9 cellular contexts compared by ENCODE assay signal in genomic region chr7:44038961-44039558, GRCh38. TPM values are rescaled to one million over a fixed set of nuclear protein-coding genes. Genes with fewer than 3 reads are reported as not detected.
DNase-seq lines count a peak whose midpoint lies in the region; ATAC-seq, FAIRE-seq and TF ChIP-seq lines count a peak whose summit lies in the region.
"Not testable (repeated sequence)": the region's sequence is repeated elsewhere in the genome, so short reads cannot be mapped to it uniquely, and the experiment has no call there.
"Had no signal": no experiment of that assay in that cellular context is flagged by ENCODE, and none has a peak within 500 bp of the region (broad histone marks: within the 10 kb centered on the region; RNA-seq: fewer than 3 reads in every experiment).

No MANE protein-coding gene starts in this region.

- H3K9ac ChIP-seq in KMS-11; mucosa of rectum (ENCODE audit: low read depth in 1 of 2, low read length in 2 of 2): not testable (repeated sequence)

- H3K27me3 ChIP-seq in KMS-11 (ENCODE audit: insufficient read depth, low read depth); mucosa of rectum (ENCODE audit: control insufficient read depth in 2 of 2, insufficient read depth in 2 of 2, low read length in 2 of 2): not testable (repeated sequence)

- not testable (repeated sequence) for TF ChIP-seq CTCF in D721Med (IDR thresholded peaks at IDR 0.05; ENCODE audit: insufficient read depth, missing control alignments); KMS-11 (conservative IDR thresholded peaks at IDR 0.05; ENCODE audit: low read depth, low read length)

- H3K79me2 ChIP-seq in KMS-11 (ENCODE audit: insufficient read depth, low read depth), result not testable (repeated sequence)

- not testable (repeated sequence) for H3K9me3 ChIP-seq in mucosa of rectum (ENCODE audit: control insufficient read depth in 2 of 2, low read length in 2 of 2)

- peak overlapping the region; percentile 41; the same call in 1 of the 2 replicates for H3K4me2 ChIP-seq in KMS-11

- H3K27ac ChIP-seq in KMS-11, result not testable (repeated sequence)
- H3K27ac ChIP-seq in mucosa of rectum (ENCODE audit: low read depth in 2 of 2, low read length in 2 of 2), result peak overlapping the region; percentile 52 to 79

- FAIRE-seq in D721Med (lab: Jason Lieb, UNC), result not testable (repeated sequence)

- H3K4me1 ChIP-seq in KMS-11 (ENCODE audit: low read depth, poor library complexity, severe bottlenecking); mucosa of rectum (ENCODE audit: control insufficient read depth in 2 of 2, insufficient read depth in 2 of 2, low read length in 2 of 2): not testable (repeated sequence)

- H3K36me3 ChIP-seq in KMS-11 (ENCODE audit: insufficient read depth); mucosa of rectum (ENCODE audit: control insufficient read depth in 2 of 2, insufficient read depth in 2 of 2, low read length in 2 of 2): not testable (repeated sequence)

- H4K20me1 ChIP-seq in KMS-11 (ENCODE audit: insufficient read depth), result not testable (repeated sequence)

- peak; percentile 70 for DNase-seq in D721Med (ENCODE audit: insufficient read length, low spot score)
- peak; percentile 95 for DNase-seq in RPMI8226
- DNase-seq in activated T-helper 1 cell treated with anti-CD3 and anti-CD28 coated beads, Interleukin-2, amount 50 U/mL, for 16 hours (ENCODE audit: low read depth in 1 of 2, low spot score in 1 of 2), result peak; percentile 68 to 69
- peak; percentile 76 for DNase-seq in stimulated activated CD8-positive, alpha-beta memory T cell treated with anti-CD3 and anti-CD28 coated beads, Interleukin-4, amount 100 ng/mL, for 24 hours (ENCODE audit: low read depth)

- H3K4me3 ChIP-seq in KMS-11 (IDR thresholded peaks at IDR 0.05; ENCODE audit: insufficient read depth, low read depth, low read length), result not testable (repeated sequence)
- peak overlapping the region; percentile 5 to 59 for H3K4me3 ChIP-seq in mucosa of rectum (ENCODE audit: low read length in 2 of 2)

- H2AFZ ChIP-seq in KMS-11 (ENCODE audit: low read depth), result not testable (repeated sequence)

- ATAC-seq in GM21723 (IDR thresholded peaks at IDR 0.05; ENCODE audit: unreplicated experiment), result peak; percentile 70
- peak; percentile 87 for ATAC-seq in esophagus mucosa

RNA-seq across cellular contexts. Expression of gene DBNL, which starts 5.4 kb away (rescaled TPM):
- 157 TPM for total RNA-seq in esophagus mucosa

RNA-seq across cellular contexts. Expression of gene PGAM2, which starts 26.3 kb away (rescaled TPM):
- total RNA-seq in esophagus mucosa, result 2.6 TPM
- total RNA-seq: glomerular endothelial cell had no signal

RNA-seq across cellular contexts. Expression of gene SPDYE1, which starts 41.4 kb away (rescaled TPM):
- total RNA-seq in esophagus mucosa, result not detected
- total RNA-seq: glomerular endothelial cell had no signal

RNA-seq across cellular contexts. Expression of gene POLM, which starts 43.3 kb away (rescaled TPM):
- total RNA-seq in esophagus mucosa, result 14.8 TPM
